27 cellular contexts compared by ENCODE assay signal in genomic region chr3:46825450-46825849, GRCh38. TPM values are rescaled to one million over a fixed set of nuclear protein-coding genes. Genes with fewer than 3 reads are reported as not detected.
"Had no signal": no experiment of that assay in that cellular context is flagged by ENCODE, and none has a peak within 500 bp of the region (broad histone marks: within the 10 kb centered on the region; RNA-seq: fewer than 3 reads in every experiment).

No MANE protein-coding gene starts in this region.

- H3K9me3 ChIP-seq: SK-N-SH had no signal

- DNase-seq: KBM-7, MV-4-11, NCI-H1048, NCI-H1105, NCI-H1417, NCI-H1436 treated with DMSO at 0.1 percent for 48 hours, NCI-H1694, NCI-H187 treated with DMSO at 0.1 percent for 48 hours, NCI-H2029 treated with DMSO at 0.1 percent for 48 hours, NCI-H2107, NCI-H2227 treated with DMSO at 0.1 percent for 48 hours, NCI-H446, NCI-H510A, NCI-H524 treated with DMSO at 0.1 percent for 48 hours, NCI-H69, NCI-H774, PC-3, SHP77, SK-N-SH, SW 1271 had no signal

- H3K4me3 Mint-ChIP-seq: IgD-negative memory B cell had no signal

- H3K4me1 Mint-ChIP-seq: IgD-negative memory B cell had no signal

- H3K27ac Mint-ChIP-seq: IgD-negative memory B cell had no signal

- ATAC-seq: Panc1, PC-3 had no signal

- H3K27ac ChIP-seq: HL-60, RWPE1 had no signal

- H3K9ac ChIP-seq: SK-N-SH had no signal

- H3K4me2 ChIP-seq: SK-N-SH had no signal

RNA-seq across cellular contexts. Expression of gene MYL3, which starts 37.8 kb away (rescaled TPM):
- total RNA-seq: LHCN-M2, MCF 10A, PC-3, SK-MEL-5 had no signal
- polyA plus RNA-seq: IgD-negative memory B cell, SK-N-SH had no signal

RNA-seq across cellular contexts. Expression of gene PTH1R, which starts 52.1 kb away (rescaled TPM):
- total RNA-seq: MCF 10A, PC-3, SK-MEL-5 had no signal
- polyA plus RNA-seq: IgD-negative memory B cell had no signal
